In the genomic region with DNA sequence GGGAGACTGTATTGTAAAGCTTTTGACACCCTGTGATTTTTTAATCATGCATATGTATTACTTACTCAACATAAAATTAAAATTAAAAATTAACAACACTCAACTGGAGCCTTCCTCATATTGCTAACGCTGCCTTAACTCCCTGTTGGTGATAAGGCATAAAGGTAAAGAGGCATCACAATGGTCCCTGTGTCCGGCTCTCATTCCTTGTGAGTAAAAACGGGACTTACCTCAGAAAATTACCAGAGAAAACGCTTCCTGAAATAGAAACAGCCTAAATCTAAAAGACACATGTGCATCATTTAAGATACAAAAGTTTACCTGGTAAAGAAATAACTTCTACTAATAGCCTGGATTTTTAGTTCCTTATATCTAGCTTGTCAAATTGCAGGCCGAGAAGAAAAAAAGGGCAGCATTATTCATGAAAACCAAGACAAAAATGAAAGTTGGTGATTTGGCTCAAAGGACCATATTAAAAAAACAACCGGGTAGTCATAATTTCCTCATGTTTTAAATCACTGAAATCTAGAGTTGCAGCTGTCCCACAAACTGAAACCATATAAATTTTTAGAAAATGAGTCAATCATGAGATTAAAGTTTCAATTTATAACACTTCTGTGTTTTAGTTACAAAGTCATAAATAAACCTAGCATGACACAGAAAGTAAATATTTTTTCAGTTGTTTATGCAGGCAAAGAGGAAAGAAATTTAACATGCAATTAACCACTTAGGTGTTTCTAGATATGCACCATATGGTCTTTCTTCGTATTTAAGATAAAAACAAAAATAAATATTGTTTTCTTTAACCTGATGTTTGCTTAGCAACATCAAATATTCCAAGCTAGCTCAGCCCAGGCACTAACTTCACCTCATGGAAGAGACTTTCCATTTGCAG, we compare ENCODE assay signal across 10 cellular contexts.
DNase-seq lines count a peak whose midpoint lies in the region; ATAC-seq and TF ChIP-seq lines count a peak whose summit lies in the region.
"Had no signal": no experiment of that assay in that cellular context is flagged by ENCODE, and none has a peak within 500 bp of the region (broad histone marks: within the 10 kb centered on the region; RNA-seq: fewer than 3 reads in every experiment).

No MANE protein-coding gene starts in this region.

- H3K27ac Mint-ChIP-seq in activated T-cell treated with anti-CD3 and anti-CD28 coated beads, Interleukin-2, amount 50 U/mL, for 24 hours, result peak overlapping the region; percentile 39
- peak overlapping the region; percentile 11 for H3K27ac Mint-ChIP-seq in stimulated activated effector memory CD8-positive, alpha-beta T cell treated with anti-CD3 and anti-CD28 coated beads, Interleukin-12 subunit alpha, Interleukin-12 subunit beta, amount 100 ng/mL, for 72 hours
- H3K27ac Mint-ChIP-seq: effector memory CD8-positive, alpha-beta T cell had no signal

- no peak for DNase-seq in activated T-cell treated with anti-CD3 and anti-CD28 coated beads, Interleukin-2, amount 50 U/mL, for 24 hours
- no peak for DNase-seq in activated T-cell treated with anti-CD3 and anti-CD28 coated beads, Interleukin-2, amount 50 U/mL, for 48 hours
- peak; percentile 24 for DNase-seq in brain microvascular endothelial cell
- DNase-seq in stimulated activated effector memory CD8-positive, alpha-beta T cell treated with anti-CD3 and anti-CD28 coated beads, Interleukin-12 subunit alpha, Interleukin-12 subunit beta, amount 100 ng/mL, for 72 hours (ENCODE audit: low spot score in 2 of 2), result no peak
- DNase-seq in T1000 (lab: John Stamatoyannopoulos, UW), result no peak
- no peak for DNase-seq in transverse colon
- no peak for DNase-seq in NCI-H526 (lab: John Stamatoyannopoulos, UW)
- DNase-seq: effector memory CD8-positive, alpha-beta T cell had no signal

- no peaks in the 10 kb centered on the region for H3K27me3 Mint-ChIP-seq in activated T-cell treated with anti-CD3 and anti-CD28 coated beads, Interleukin-2, amount 50 U/mL, for 24 hours
- H3K27me3 Mint-ChIP-seq: effector memory CD8-positive, alpha-beta T cell had no signal

- H3K4me1 ChIP-seq in transverse colon, result peaks cover 0 to 8% (median 2%) of the 10 kb centered on the region in 4 donors

- TF ChIP-seq POLR2A in transverse colon (IDR thresholded peaks at IDR 0.05), result no peak

- no peak for TF ChIP-seq CTCF in brain microvascular endothelial cell (IDR thresholded peaks at IDR 0.05; ENCODE audit: low read depth, low read length, missing control alignments)
- no peak for TF ChIP-seq CTCF in transverse colon (IDR thresholded peaks at IDR 0.05)

- H3K4me1 Mint-ChIP-seq in activated T-cell treated with anti-CD3 and anti-CD28 coated beads, Interleukin-2, amount 50 U/mL, for 24 hours (ENCODE audit: low read depth), result peaks cover 30% of the 10 kb centered on the region
- peaks cover 19% of the 10 kb centered on the region for H3K4me1 Mint-ChIP-seq in stimulated activated effector memory CD8-positive, alpha-beta T cell treated with anti-CD3 and anti-CD28 coated beads, Interleukin-12 subunit alpha, Interleukin-12 subunit beta, amount 100 ng/mL, for 72 hours

- H3K4me3 ChIP-seq in brain microvascular endothelial cell (ENCODE audit: low read depth, low read length) (no peak overlapping the region), transverse colon (no peak overlapping the region)
- H3K4me3 ChIP-seq: PC-9 had no signal

- H3K36me3 ChIP-seq in brain microvascular endothelial cell (replicated peaks), result no peaks in the 10 kb centered on the region
- no peaks in the 10 kb centered on the region for H3K36me3 ChIP-seq in transverse colon

- H3K9me3 Mint-ChIP-seq in activated T-cell treated with anti-CD3 and anti-CD28 coated beads, Interleukin-2, amount 50 U/mL, for 24 hours, result no peaks in the 10 kb centered on the region
- no peaks in the 10 kb centered on the region for H3K9me3 Mint-ChIP-seq in stimulated activated effector memory CD8-positive, alpha-beta T cell treated with anti-CD3 and anti-CD28 coated beads, Interleukin-12 subunit alpha, Interleukin-12 subunit beta, amount 100 ng/mL, for 72 hours
- H3K9me3 Mint-ChIP-seq: effector memory CD8-positive, alpha-beta T cell had no signal

- H3K4me3 Mint-ChIP-seq in activated T-cell treated with anti-CD3 and anti-CD28 coated beads, Interleukin-2, amount 50 U/mL, for 24 hours, result peak overlapping the region; percentile 28
- no peak overlapping the region for H3K4me3 Mint-ChIP-seq in stimulated activated effector memory CD8-positive, alpha-beta T cell treated with anti-CD3 and anti-CD28 coated beads, Interleukin-12 subunit alpha, Interleukin-12 subunit beta, amount 100 ng/mL, for 72 hours
- H3K4me3 Mint-ChIP-seq: effector memory CD8-positive, alpha-beta T cell had no signal

- TF ChIP-seq EP300 in transverse colon (IDR thresholded peaks at IDR 0.05; ENCODE audit: low read depth), result no peak

- in situ Hi-C loops in brain microvascular endothelial cell (cut with HindIII; ENCODE audit: low pct_ligation_motif_present, low sequenced_read_pairs), result no loop called here
- in situ Hi-C loops in transverse colon (cut with MboI; ENCODE audit: low pct_ligation_motif_present in 1 of 4, low pct_unique_long_range_greater_than_20kb in 1 of 4, low sequenced_read_pairs in 3 of 4), result no loop called here

- intact Hi-C loops in transverse colon (cut with DNase I; ENCODE audit: low total_unique reads), result no loop called here

- ATAC-seq in HG02938 (IDR thresholded peaks at IDR 0.05; ENCODE audit: unreplicated experiment), result peak; percentile 73
- ATAC-seq in stimulated activated effector memory CD8-positive, alpha-beta T cell treated with anti-CD3 and anti-CD28 coated beads, Interleukin-12 subunit alpha, Interleukin-12 subunit beta, amount 100 ng/mL, for 72 hours, result peak; percentile 90
- ATAC-seq: effector memory CD8-positive, alpha-beta T cell had no signal

- H3K36me3 Mint-ChIP-seq in activated T-cell treated with anti-CD3 and anti-CD28 coated beads, Interleukin-2, amount 50 U/mL, for 24 hours (ENCODE audit: low read depth), result peaks cover 19% of the 10 kb centered on the region
- H3K36me3 Mint-ChIP-seq in stimulated activated effector memory CD8-positive, alpha-beta T cell treated with anti-CD3 and anti-CD28 coated beads, Interleukin-12 subunit alpha, Interleukin-12 subunit beta, amount 100 ng/mL, for 72 hours, result peaks cover 5% of the 10 kb centered on the region

- H3K9me3 ChIP-seq in transverse colon, result no peaks in the 10 kb centered on the region

- peak overlapping the region; percentile 85 for H3K27ac ChIP-seq in brain microvascular endothelial cell
- peak overlapping the region in 2 of 4 donors; percentile 18 to 21 for H3K27ac ChIP-seq in transverse colon
- H3K27ac ChIP-seq: PC-9 had no signal

- no peaks in the 10 kb centered on the region for H3K27me3 ChIP-seq in brain microvascular endothelial cell (replicated peaks)
- H3K27me3 ChIP-seq in transverse colon, result no peaks in the 10 kb centered on the region

- 38 to 52% methylated on average over 7 of the region's 7 CpGs for WGBS in transverse colon (ENCODE audit: low coverage in 1 of 2), 2 donors
